8 cellular contexts compared by ENCODE assay signal in genomic region chr5:87267574-87268125, GRCh38. TPM values are rescaled to one million over a fixed set of nuclear protein-coding genes. Genes with fewer than 3 reads are reported as not detected.
DNase-seq lines count a peak whose midpoint lies in the region; ATAC-seq and TF ChIP-seq lines count a peak whose summit lies in the region.

Gene RASA1, plus strand, starts transcription at chr5:87267883. Its CDS starts 569 bp downstream, at chr5:87268452.

- peak within 1 kb of the TSS; percentile 69 for H2AFZ ChIP-seq in SK-N-SH (ENCODE audit: low read depth)

- TF ChIP-seq EP300 in SK-N-SH (IDR thresholded peaks at IDR 0.05; ENCODE audit: borderline replicate concordance in 1 of 2, low read depth in 1 of 2, low read length in 1 of 2) = no peak

- H3K9me3 ChIP-seq in SK-N-SH = no peaks in the 10 kb centered on the region

- TF ChIP-seq RAD21 in SK-N-SH (IDR thresholded peaks at IDR 0.05; ENCODE audit: low read length) = no peak

- H3K27me3 ChIP-seq in SK-N-SH (ENCODE audit: insufficient read depth) = no peaks in the 10 kb centered on the region

- peak within 1 kb of the TSS; percentile 93 for H3K9ac ChIP-seq in SK-N-SH

- under 1% methylated on average over 44 of the region's 46 CpGs for WGBS in SK-N-SH (ENCODE audit: low lambda C conversion rate)

- H3K9me2 ChIP-seq in SK-N-SH = no peaks in the 10 kb centered on the region

- CTCF ChIA-PET in GM10248 (lab: Yijun Ruan, JAX) (interaction anchor here (1.2 to 1.7 kb wide), 5 partner anchors 8 to 197 kb away, joined by 3 to 7 read pairs (median 3); no protein-coding TSS in a partner anchor), SK-N-SH (lab: Yijun Ruan, JAX) (interaction anchor here (1.0 to 1.5 kb wide), 3 partner anchors 12 to 131 kb away, joined by 3 to 5 read pairs (median 4); no protein-coding TSS in a partner anchor)

- peaks cover 0 to 3% of the 10 kb centered on the region in 2 experiments; a peak in 1 of 4 replicates for H3K4me1 ChIP-seq in SK-N-SH (ENCODE audit: control insufficient read depth in 1 of 2, insufficient read depth in 2 of 2, low read depth in 1 of 2, low read length in 1 of 2)

- H3K79me2 ChIP-seq in SK-N-SH (ENCODE audit: insufficient read depth) = peaks cover 48% of the 10 kb centered on the region

- peaks cover 33% of the 10 kb centered on the region for H4K20me1 ChIP-seq in SK-N-SH (ENCODE audit: insufficient read depth)

- peak; percentile 61 for ATAC-seq in HG02610 (IDR thresholded peaks at IDR 0.05; ENCODE audit: unreplicated experiment)

- POLR2A ChIA-PET in GM10248 (lab: Yijun Ruan, JAX) (no interaction called here), SK-N-SH (lab: Yijun Ruan, JAX) (interaction anchor here (0.5 kb wide), 1 partner anchor 92 kb away, joined by 3 read pairs; no protein-coding TSS in a partner anchor)

- TF ChIP-seq CTCF in GM10248 (IDR thresholded peaks at IDR 0.05; ENCODE audit: control extremely low read depth, extremely low read depth, low read depth, missing control alignments) (no peak), SK-N-SH (IDR thresholded peaks at IDR 0.05) (no peak)

- H3F3A ChIP-seq in SK-N-SH (replicated peaks; ENCODE audit: insufficient read depth) = peaks cover 10% of the 10 kb centered on the region

- H3K4me3 ChIP-seq in SK-N-SH (ENCODE audit: low read depth in 2 of 2, low read length in 1 of 2) = peak within 1 kb of the TSS; percentile 83 to 85

- peaks cover 2 to 16% of the 10 kb centered on the region in 2 experiments for H3K36me3 ChIP-seq in SK-N-SH (replicated peaks in 1 of 2; ENCODE audit: control insufficient read depth in 1 of 2, insufficient read depth in 2 of 2, low read length in 1 of 2)

- peak within 1 kb of the TSS; percentile 74 for H3K4me2 ChIP-seq in SK-N-SH

- DNase-seq in GM10248 (ENCODE audit: extremely low spot score) = peak; percentile 91
- peak; percentile 83 for DNase-seq in NCI-H1092 (lab: John Stamatoyannopoulos, UW)
- peak; percentile 98 for DNase-seq in SK-N-SH
- peak; percentile 76 for DNase-seq in activated naive CD4-positive, alpha-beta T cell treated with anti-CD3 and anti-CD28 coated beads, Interleukin-2, amount 50 U/mL, for 16 hours
- peak; percentile 94 for DNase-seq in globus pallidus (ENCODE audit: low spot score)
- peak; percentile 30 to 97 (median 91) for DNase-seq in nucleus accumbens (lab: John Stamatoyannopoulos, UW)
- peak; percentile 91 for DNase-seq in superior temporal gyrus (ENCODE audit: extremely low spot score)

- H3K27ac ChIP-seq in SK-N-SH (ENCODE audit: low read depth in 2 of 2, low read length in 1 of 2) = peak within 1 kb of the TSS; percentile 94 to 96

TF ChIP-seq in SK-N-SH, 30 proteins besides CTCF, POLR2A, EP300 and RAD21:
- TF ChIP-seq PBX3 (IDR thresholded peaks at IDR 0.05) = no peak
- TF ChIP-seq GATA2 (CRISPR knock-in tag; IDR thresholded peaks at IDR 0.05) = no peak
- 0 out of 2 replicates have a peak, but pooled peaks have one; percentile 7 for TF ChIP-seq SMC3 (IDR thresholded peaks at IDR 0.05; ENCODE audit: low read depth, low read length)
- TF ChIP-seq REST (IDR thresholded peaks at IDR 0.05; ENCODE audit: low read depth, low read length) = no peak
- TF ChIP-seq USF1 (IDR thresholded peaks at IDR 0.05; ENCODE audit: borderline replicate concordance, low read depth) = no peak
- peak; percentile 42; the same call in 1 of the 2 replicates for TF ChIP-seq NRF1 (IDR thresholded peaks at IDR 0.05; ENCODE audit: low read depth, low read length)
- TF ChIP-seq MXI1 (IDR thresholded peaks at IDR 0.05; ENCODE audit: low read depth, low read length) = peak; percentile 66
- peak; percentile 73 for TF ChIP-seq GABPA (IDR thresholded peaks at IDR 0.05; ENCODE audit: low read depth)
- peak; percentile 83 for TF ChIP-seq TAF1 (IDR thresholded peaks at IDR 0.05; ENCODE audit: borderline replicate concordance, low read depth, low read length)
- TF ChIP-seq MAX (IDR thresholded peaks at IDR 0.05; ENCODE audit: low read depth) = peak; percentile 88
- TF ChIP-seq RCOR1 (IDR thresholded peaks at IDR 0.05; ENCODE audit: low read length) = no peak
- TF ChIP-seq JUND (IDR thresholded peaks at IDR 0.05) = no peak
- TF ChIP-seq TCF12 (IDR thresholded peaks at IDR 0.05) = no peak
- TF ChIP-seq YY1 (IDR thresholded peaks at IDR 0.05; ENCODE audit: low read depth) = 0 out of 2 replicates have a peak, but pooled peaks have one; percentile 35
- peak; percentile 90 for TF ChIP-seq POLR2AphosphoS5 (IDR thresholded peaks at IDR 0.05; ENCODE audit: low read depth, low read length)
- TF ChIP-seq ELF1 (IDR thresholded peaks at IDR 0.05) = 0 out of 2 replicates have a peak, but pooled peaks have one; percentile 21
- no peak for TF ChIP-seq RFX5 (IDR thresholded peaks at IDR 0.05; ENCODE audit: low read length)
- no peak for TF ChIP-seq ZBTB33 (IDR thresholded peaks at IDR 0.05; ENCODE audit: borderline replicate concordance, low read depth)

RNA-seq across cellular contexts. Expression of gene RASA1, which starts in this region (rescaled TPM):
- polyA plus RNA-seq in SK-N-SH (2012; rRNA removed) = 49.1 and 57.9 TPM in 2 replicates
- 54.3 and 62.9 TPM in 2 replicates for polyA plus RNA-seq in SK-N-SH (2012; cell fraction: cytosol; rRNA removed)
- polyA plus RNA-seq in SK-N-SH (2012; cell fraction: nucleus; rRNA removed) = 59.4 and 118 TPM in 2 replicates

Comparison
In these comparisons a context has a peak if more than half of its experiments do, and no peak if none do; other contexts are left out.
1. Peak in every context shown above with its lines: DNase-seq, ATAC-seq, H3K4me3 ChIP-seq and H3K27ac ChIP-seq.